11 cellular contexts compared by ENCODE assay signal in the genomic region with DNA sequence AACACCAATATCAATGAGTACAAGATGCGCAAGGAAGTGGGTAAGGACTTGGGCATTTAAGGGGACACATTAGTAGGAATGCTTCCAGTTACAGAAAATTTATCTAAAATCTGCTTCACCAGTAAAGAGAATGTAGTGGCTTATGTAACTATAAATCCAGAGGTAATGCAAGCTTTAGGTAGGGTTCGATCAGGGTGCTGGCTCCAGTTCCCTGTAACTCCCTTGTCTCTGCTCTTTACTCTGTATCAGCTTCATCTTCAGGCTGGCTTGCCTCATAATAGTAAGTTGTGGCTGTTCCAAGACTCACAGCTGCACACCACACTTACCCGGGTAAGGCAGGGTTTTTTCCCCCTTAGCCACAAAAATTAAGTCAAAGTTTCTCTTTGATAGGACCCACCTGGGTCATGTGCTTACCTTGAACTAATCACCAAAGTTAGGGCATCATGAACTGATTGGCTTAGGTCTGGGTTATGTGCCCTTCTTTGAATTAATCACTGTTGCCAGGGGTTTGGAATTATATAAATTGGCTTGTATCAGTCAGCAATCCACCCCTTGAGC. TPM values are rescaled to one million over a fixed set of nuclear protein-coding genes. Genes with fewer than 3 reads are reported as not detected.
A peak's percentile ranks its signal among the peaks of the same experiment; 100 is the strongest.
DNase-seq lines count a peak whose midpoint lies in the region; ATAC-seq and TF ChIP-seq lines count a peak whose summit lies in the region.
"Had no signal": no experiment of that assay in that cellular context is flagged by ENCODE, and none has a peak within 500 bp of the region (broad histone marks: within the 10 kb centered on the region; RNA-seq: fewer than 3 reads in every experiment).

No MANE protein-coding gene starts in this region.

- peak overlapping the region; percentile 93 for H3K27ac ChIP-seq in foreskin keratinocyte
- H3K27ac ChIP-seq: ovary, VCaP had no signal

- DNase-seq in GM20000 (ENCODE audit: low spot score): peak; percentile 50
- DNase-seq in foreskin keratinocyte: no peak
- DNase-seq in T1000 (lab: John Stamatoyannopoulos, UW): no peak
- no peak for DNase-seq in NCI-H146 treated with DMSO at 0.1 percent for 48 hours (lab: John Stamatoyannopoulos, UW; ENCODE audit: unreplicated experiment)
- DNase-seq in T-helper 9 cell: no peak
- DNase-seq: amniotic stem cell, MG63, ovary had no signal

- H3K27me3 ChIP-seq in foreskin keratinocyte: no peaks in the 10 kb centered on the region
- H3K27me3 ChIP-seq: MG63, ovary had no signal

- TF ChIP-seq CTCF in GM20000 (IDR thresholded peaks at IDR 0.05; ENCODE audit: extremely low read depth, missing control alignments) (no peak), foreskin keratinocyte (conservative IDR thresholded peaks at IDR 0.05) (no peak)

- H3K4me1 ChIP-seq in foreskin keratinocyte: peaks cover 14% of the 10 kb centered on the region

- ATAC-seq in GM18520 (IDR thresholded peaks at IDR 0.05; ENCODE audit: unreplicated experiment) (peak; percentile 70), HG03135 (IDR thresholded peaks at IDR 0.05; ENCODE audit: unreplicated experiment) (peak; percentile 62), foreskin keratinocyte (no peak)

RNA-seq across cellular contexts. Expression of gene ARHGEF37, which starts 35.5 kb away (rescaled TPM):
- 2.6 and 2.7 TPM in 2 replicates for total RNA-seq in foreskin keratinocyte
- 0.96 and 1.2 TPM in 2 replicates for polyA plus RNA-seq in foreskin keratinocyte
